Comparison of ENCODE assay signal across 27 cellular contexts in genomic region chr3:1527780-1528179, GRCh38.
"Had no signal": no experiment of that assay in that cellular context is flagged by ENCODE, and none has a peak within 500 bp of the region (broad histone marks: within the 10 kb centered on the region; RNA-seq: fewer than 3 reads in every experiment).

No MANE protein-coding gene starts in this region.

- H3K4me3 ChIP-seq: coronary artery, dorsolateral prefrontal cortex had no signal

- H3K4me1 Mint-ChIP-seq: activated T-helper 17 cell treated with anti-CD3 and anti-CD28 coated beads, Interleukin-2, amount 50 U/mL, for 72 hours; central memory CD8-positive, alpha-beta T cell; endodermal cell; WTC11 had no signal

- DNase-seq: activated CD4-positive, alpha-beta T cell treated with anti-CD3 and anti-CD28 coated beads for 1 hour; activated CD4-positive, alpha-beta T cell treated with anti-CD3 and anti-CD28 coated beads for 4 hours; activated CD4-positive, alpha-beta T cell treated with anti-CD3 and anti-CD28 coated beads, Interleukin-2, amount 50 U/mL, for 1 hour; activated CD4-positive, alpha-beta T cell treated with anti-CD3 and anti-CD28 coated beads, Interleukin-2, amount 50 U/mL, for 48 hours; activated CD8-positive, alpha-beta memory T cell treated with anti-CD3 and anti-CD28 coated beads for 24 hours; activated CD8-positive, alpha-beta T cell treated with anti-CD3 and anti-CD28 coated beads for 36 hours; activated effector memory CD4-positive, alpha-beta T cell treated with Interleukin-2 at 50 U/mL for 16 hours; activated gamma-delta T cell treated with Interleukin-2 at 50 U/mL for 16 hours; activated naive CD4-positive, alpha-beta T cell treated with anti-CD3 and anti-CD28 coated beads, Interleukin-2, amount 50 U/mL, for 16 hours; activated naive CD4-positive, alpha-beta T cell treated with Interleukin-2 at 50 U/mL for 16 hours; activated T-cell treated with anti-CD3 and anti-CD28 coated beads, Interleukin-2, amount 50 U/mL, for 4 hours; amniotic stem cell; anterior cingulate cortex; brain microvascular endothelial cell; dorsolateral prefrontal cortex; effector memory CD4-positive, alpha-beta T cell; endodermal cell; foreskin fibroblast; head of caudate nucleus; T-helper 2 cell had no signal

- H3K27me3 Mint-ChIP-seq: activated CD8-positive, alpha-beta T cell treated with anti-CD3 and anti-CD28 coated beads for 36 hours; activated naive CD8-positive, alpha-beta T cell; activated T-helper 17 cell treated with anti-CD3 and anti-CD28 coated beads, Interleukin-2, amount 50 U/mL, for 72 hours; central memory CD8-positive, alpha-beta T cell; dendritic cell treated with granulocyte-macrophage colony-stimulating factor and Interleukin-4, amounts not matched to agents 40 ng/mL and 50 ng/mL, for 4 days had no signal

- H3K9me3 Mint-ChIP-seq: endodermal cell had no signal

- ATAC-seq: activated CD8-positive, alpha-beta T cell treated with anti-CD3 and anti-CD28 coated beads for 36 hours; activated T-cell treated with anti-CD3 and anti-CD28 coated beads, Interleukin-2, amount 50 U/mL, for 4 hours; activated T-helper 17 cell treated with anti-CD3 and anti-CD28 coated beads, Interleukin-2, amount 50 U/mL, for 72 hours; esophagus mucosa; WTC11 had no signal

- H3K36me3 ChIP-seq: brain microvascular endothelial cell had no signal

- H3K27me3 ChIP-seq: brain microvascular endothelial cell had no signal

- H3K36me3 Mint-ChIP-seq: activated naive CD8-positive, alpha-beta T cell had no signal

- H3K27ac ChIP-seq: brain microvascular endothelial cell, coronary artery, dorsolateral prefrontal cortex had no signal

- H3K4me3 Mint-ChIP-seq: activated CD8-positive, alpha-beta T cell treated with anti-CD3 and anti-CD28 coated beads for 36 hours; activated naive CD8-positive, alpha-beta T cell; activated T-cell treated with anti-CD3 and anti-CD28 coated beads, Interleukin-2, amount 50 U/mL, for 4 hours; activated T-helper 17 cell treated with anti-CD3 and anti-CD28 coated beads, Interleukin-2, amount 50 U/mL, for 72 hours; central memory CD8-positive, alpha-beta T cell; dendritic cell treated with granulocyte-macrophage colony-stimulating factor and Interleukin-4, amounts not matched to agents 40 ng/mL and 50 ng/mL, for 4 days; endodermal cell; WTC11 had no signal

- H3K27ac Mint-ChIP-seq: activated CD8-positive, alpha-beta T cell treated with anti-CD3 and anti-CD28 coated beads for 36 hours; activated naive CD8-positive, alpha-beta T cell; activated T-helper 17 cell treated with anti-CD3 and anti-CD28 coated beads, Interleukin-2, amount 50 U/mL, for 72 hours; dendritic cell treated with granulocyte-macrophage colony-stimulating factor and Interleukin-4, amounts not matched to agents 40 ng/mL and 50 ng/mL, for 4 days; endodermal cell; WTC11 had no signal
